Comparison of ENCODE assay signal across 7 cellular contexts in the genomic region with DNA sequence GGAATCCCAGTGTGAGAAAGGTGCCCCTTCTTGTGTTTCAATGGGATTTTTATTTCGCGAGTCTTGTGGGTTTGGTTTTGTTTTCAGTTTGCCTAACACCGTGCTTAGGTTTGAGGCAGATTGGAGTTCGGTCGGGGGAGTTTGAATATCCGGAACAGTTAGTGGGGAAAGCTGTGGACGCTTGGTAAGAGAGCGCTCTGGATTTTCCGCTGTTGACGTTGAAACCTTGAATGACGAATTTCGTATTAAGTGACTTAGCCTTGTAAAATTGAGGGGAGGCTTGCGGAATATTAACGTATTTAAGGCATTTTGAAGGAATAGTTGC. TPM values are rescaled to one million over a fixed set of nuclear protein-coding genes. Genes with fewer than 3 reads are reported as not detected.
A peak's percentile ranks its signal among the peaks of the same experiment; 100 is the strongest.
DNase-seq lines count a peak whose midpoint lies in the region; ATAC-seq and TF ChIP-seq lines count a peak whose summit lies in the region.

No MANE protein-coding gene starts in this region.

- TF ChIP-seq POLR2A in body of pancreas (IDR thresholded peaks at IDR 0.05) (no peak), testis (IDR thresholded peaks at IDR 0.05) (no peak)

- ATAC-seq in GM21367 (IDR thresholded peaks at IDR 0.05; ENCODE audit: unreplicated experiment) (peak; percentile 8), body of pancreas (no peak), HG02852 (IDR thresholded peaks at IDR 0.05; ENCODE audit: unreplicated experiment) (no peak), GM21529 (IDR thresholded peaks at IDR 0.05; ENCODE audit: unreplicated experiment) (no peak)

- peak overlapping the region; percentile 37 to 39 for H3K4me3 ChIP-seq in body of pancreas
- H3K4me3 ChIP-seq in testis, result peak overlapping the region; percentile 75 to 82

- intact Hi-C loops in body of pancreas (cut with DNase I), result loop anchor here (10.0 kb wide), 1 partner anchor 143 kb away; no protein-coding TSS in a partner anchor
- intact Hi-C loops in testis (cut with DNase I; ENCODE audit: low total_unique reads), result no loop called here

- TF ChIP-seq CTCF in body of pancreas (IDR thresholded peaks at IDR 0.05), result no peak
- no peak for TF ChIP-seq CTCF in testis (IDR thresholded peaks at IDR 0.05)

- H3K27me3 ChIP-seq in body of pancreas (no peaks in the 10 kb centered on the region), testis (no peaks in the 10 kb centered on the region)

- H3K36me3 ChIP-seq in KOPT-K1 (ENCODE audit: insufficient read depth, low read length) (peaks cover 34% of the 10 kb centered on the region), body of pancreas (replicated peaks in 1 of 2; ENCODE audit: insufficient read depth in 1 of 2, low read depth in 2 of 2) (peaks cover 6% of the 10 kb centered on the region in 2 donors), testis (ENCODE audit: low read depth, missing control alignments) (no peaks in the 10 kb centered on the region)

- peaks cover 62% of the 10 kb centered on the region for H3K4me1 ChIP-seq in body of pancreas
- H3K4me1 ChIP-seq in testis, result peaks cover 13% of the 10 kb centered on the region

- H3K9me3 ChIP-seq in KOPT-K1 (ENCODE audit: insufficient read depth, low read length, poor library complexity, severe bottlenecking) (no peaks in the 10 kb centered on the region), body of pancreas (no peaks in the 10 kb centered on the region), testis (no peaks in the 10 kb centered on the region)

- H3K27ac ChIP-seq in KOPT-K1 (ENCODE audit: low read depth, low read length, poor library complexity, severe bottlenecking) (peak overlapping the region; percentile 86), body of pancreas (peak overlapping the region; percentile 95 to 99 (median 96)), testis (peak overlapping the region; percentile 93 to 97)

- WGBS in body of pancreas, 2 donors, result 0% methylated on average over 14 of the region's 14 CpGs
- 11 to 19% methylated on average over 14 of the region's 14 CpGs for WGBS in testis, 2 donors

- DNase-seq in body of pancreas (peak in 1 of 4 donors; percentile 30), lung microvascular endothelial cell (ENCODE audit: low read depth in 2 of 2) (peak; percentile 64 to 66), testis (no peak)

RNA-seq across cellular contexts. Expression of gene UBB, which starts 0.6 kb away (rescaled TPM):
- total RNA-seq in body of pancreas, result 100 to 1,000 TPM; 450 to 486 TPM
- total RNA-seq in lung microvascular endothelial cell, result 2,180 and 2,800 TPM in 2 replicates
- total RNA-seq in testis, result 1,000 to 10,000 TPM; 1,859 to 1,996 TPM
- 3,514 TPM for polyA plus RNA-seq in testis (ENCODE audit: insufficient read depth, low read depth, low replicate concordance)

RNA-seq across cellular contexts. Expression of gene CENPV, which starts 28.2 kb away (rescaled TPM):
- total RNA-seq in body of pancreas, result 10 to 100 TPM; 13.7 to 77.8 TPM
- total RNA-seq in lung microvascular endothelial cell, result 2.8 and 13.1 TPM in 2 replicates
- 100 to 1,000 TPM in 1 of 2 donors, 10 to 100 TPM in 1; 73.5 to 119 TPM for total RNA-seq in testis
- polyA plus RNA-seq in testis (ENCODE audit: insufficient read depth, low read depth, low replicate concordance), result 82.3 TPM

RNA-seq across cellular contexts. Expression of gene TRPV2, which starts 33.9 kb away (rescaled TPM):
- total RNA-seq in body of pancreas (10 to 100 TPM in 1 of 2 donors, 1 to 10 TPM in 1; 4.7 to 30.7 TPM), lung microvascular endothelial cell (23.2 and 29.4 TPM in 2 replicates), testis (1 to 10 TPM; 7.1 to 7.7 TPM)
- 7.6 TPM for polyA plus RNA-seq in testis (ENCODE audit: insufficient read depth, low read depth, low replicate concordance)
